Comparison of ENCODE assay signal across 1 cellular context in genomic region chr9:90245661-90246060, GRCh38.
TF ChIP-seq lines count a peak whose summit lies in the region.

No MANE protein-coding gene starts in this region.

TF ChIP-seq in SK-N-SH treated with all-trans-retinoic acid at 6 μM for 48 hours, 23 proteins besides CTCF, POLR2A, EP300 and RAD21 (continued from another document):
- no peak for TF ChIP-seq CREB5 (CRISPR knock-in tag; IDR thresholded peaks at IDR 0.05; ENCODE audit: low read depth)
- TF ChIP-seq CSRNP3 (CRISPR knock-in tag; IDR thresholded peaks at IDR 0.05), result no peak
